ENCODE assay signal across 9 cellular contexts in genomic region chr12:104569348-104570173, GRCh38.
DNase-seq lines count a peak whose midpoint lies in the region; ATAC-seq and TF ChIP-seq lines count a peak whose summit lies in the region.
"Had no signal": no experiment of that assay in that cellular context is flagged by ENCODE, and none has a peak within 500 bp of the region (broad histone marks: within the 10 kb centered on the region; RNA-seq: fewer than 3 reads in every experiment).

No MANE protein-coding gene starts in this region.

- H3K4me3 ChIP-seq in DND-41 (ENCODE audit: low read depth in 1 of 2, low read length in 2 of 2) = peak overlapping the region in 1 of 2 experiments; percentile 27; a peak in 1 of 4 replicates
- H3K4me3 ChIP-seq in naive thymus-derived CD4-positive, alpha-beta T cell (ENCODE audit: low read length) = peak overlapping the region; percentile 14
- H3K4me3 ChIP-seq in PC-9 = no peak overlapping the region

- H3K36me3 ChIP-seq in DND-41 (ENCODE audit: insufficient read depth, low read length) (peaks cover 41% of the 10 kb centered on the region), PC-9 (ENCODE audit: low read depth) (no peaks in the 10 kb centered on the region)
- H3K36me3 ChIP-seq in naive thymus-derived CD4-positive, alpha-beta T cell (ENCODE audit: control insufficient read depth in 2 of 3, insufficient read depth in 3 of 3, low read length in 3 of 3) = no peaks in the 10 kb centered on the region

- peaks cover 59% of the 10 kb centered on the region for H4K20me1 ChIP-seq in DND-41 (ENCODE audit: insufficient read depth, low read length)
- H4K20me1 ChIP-seq in PC-9 (ENCODE audit: insufficient read depth) = 0 out of 2 replicates have a peak, but pooled peaks cover 3% of the 10 kb centered on the region

- peak overlapping the region; percentile 50 for H3K4me2 ChIP-seq in DND-41 (ENCODE audit: insufficient read depth, low read length)
- H3K4me2 ChIP-seq in PC-9 = no peak overlapping the region

- H3K27me3 Mint-ChIP-seq in activated CD8-positive, alpha-beta memory T cell treated with anti-CD3 and anti-CD28 coated beads, Interleukin-2, amount 10 ng/mL, durations not matched to agents 7 days and 5 days = no peaks in the 10 kb centered on the region
- H3K27me3 Mint-ChIP-seq in naive thymus-derived CD4-positive, alpha-beta T cell = no peaks in the 10 kb centered on the region

- H3K4me1 ChIP-seq in DND-41 (ENCODE audit: insufficient read depth, low read length) = peaks cover 63% of the 10 kb centered on the region
- peaks cover 13 to 34% of the 10 kb centered on the region in 2 donors for H3K4me1 ChIP-seq in naive thymus-derived CD4-positive, alpha-beta T cell (ENCODE audit: control insufficient read depth in 2 of 2, insufficient read depth in 2 of 2, low read length in 2 of 2)
- H3K4me1 ChIP-seq in PC-9 (replicated peaks; ENCODE audit: insufficient read depth) = no peaks in the 10 kb centered on the region

- intact Hi-C loops in naive thymus-derived CD4-positive, alpha-beta T cell (cut with micrococcal nuclease) = loop anchor here (1.0 to 5.0 kb wide), 4 partner anchors 35 to 112 kb away; partner anchors contain the start of gene CHST11 (in 1 of the 2)
- intact Hi-C loops in PC-9 (cut with micrococcal nuclease; ENCODE audit: unreplicated experiment) = no loop called here

- TF ChIP-seq CTCF in DND-41 (IDR thresholded peaks at IDR 0.05; ENCODE audit: borderline replicate concordance, extremely low read depth, low read length, poor library complexity, severe bottlenecking) = no peak
- no peak for TF ChIP-seq CTCF in PC-9 (conservative IDR thresholded peaks at IDR 0.05)

- H2AFZ ChIP-seq in DND-41 (ENCODE audit: low read depth, low read length) (no peak overlapping the region), PC-9 (no peak overlapping the region)

- POLR2A ChIA-PET in naive thymus-derived CD4-positive, alpha-beta T cell (lab: Charles Lee) = interaction anchor here (1.1 kb wide), 1 partner anchor 21 kb away, joined by 3 read pairs; no protein-coding TSS in a partner anchor
- POLR2A ChIA-PET in PC-9 (lab: Charles Lee; ENCODE audit: unreplicated experiment) = interaction anchor here (0.6 kb wide), 1 partner anchor 491 kb away, joined by 22 read pairs; no protein-coding TSS in a partner anchor

- H3K27ac ChIP-seq in DND-41 (ENCODE audit: low read length) (peak overlapping the region; percentile 83), PC-9 (no peak overlapping the region)
- H3K27ac ChIP-seq in naive thymus-derived CD4-positive, alpha-beta T cell (ENCODE audit: low read depth, low read length) = no peak overlapping the region

- H3K9me3 ChIP-seq in DND-41 (ENCODE audit: insufficient read depth, low read length, severe bottlenecking) (no peaks in the 10 kb centered on the region), PC-9 (ENCODE audit: insufficient read depth, low read depth) (no peaks in the 10 kb centered on the region)
- peaks cover 0 to 2% (median 0%) of the 10 kb centered on the region in 3 experiments for H3K9me3 ChIP-seq in naive thymus-derived CD4-positive, alpha-beta T cell (ENCODE audit: control insufficient read depth in 2 of 3, low read length in 3 of 3)

- no peaks in the 10 kb centered on the region for H3K9me2 ChIP-seq in PC-9 (ENCODE audit: insufficient read depth)

- CTCF ChIA-PET in activated CD8-positive, alpha-beta memory T cell treated with anti-CD3 and anti-CD28 coated beads, Interleukin-2, amount 10 ng/mL, durations not matched to agents 7 days and 5 days (lab: Charles Lee) = interaction anchor here (1.0 to 4.8 kb wide), 11 partner anchors 11 to 188 kb away, joined by 3 to 28 read pairs (median 4); partner anchors contain the start of gene CHST11
- CTCF ChIA-PET in naive thymus-derived CD4-positive, alpha-beta T cell (lab: Charles Lee) = interaction anchor here (0.6 kb wide), 1 partner anchor 112 kb away, joined by 3 read pairs; no protein-coding TSS in a partner anchor
- CTCF ChIA-PET in PC-9 (lab: Charles Lee) = interaction anchor here (0.5 kb wide), 1 partner anchor 13 kb away, joined by 12 read pairs; no protein-coding TSS in a partner anchor

- no TSS peak for BruUV-seq in PC-9 (replicated peaks; lab: Mats Ljungman, UMichigan)

- H3K27ac Mint-ChIP-seq in activated CD8-positive, alpha-beta memory T cell treated with anti-CD3 and anti-CD28 coated beads, Interleukin-2, amount 10 ng/mL, durations not matched to agents 7 days and 5 days = peak overlapping the region; percentile 94
- peak overlapping the region; percentile 11 to 89 (median 45) for H3K27ac Mint-ChIP-seq in naive thymus-derived CD4-positive, alpha-beta T cell

- H3K27me3 ChIP-seq in DND-41 (ENCODE audit: insufficient read depth, low read length, poor library complexity) (no peaks in the 10 kb centered on the region), PC-9 (ENCODE audit: insufficient read depth, low read depth) (no peaks in the 10 kb centered on the region)
- H3K27me3 ChIP-seq in naive thymus-derived CD4-positive, alpha-beta T cell (ENCODE audit: control insufficient read depth in 2 of 2, insufficient read depth in 2 of 2, low read length in 2 of 2) = no peaks in the 10 kb centered on the region

- peak overlapping the region; percentile 54 for H3K4me3 Mint-ChIP-seq in activated CD8-positive, alpha-beta memory T cell treated with anti-CD3 and anti-CD28 coated beads, Interleukin-2, amount 10 ng/mL, durations not matched to agents 7 days and 5 days
- peak overlapping the region; percentile 18 to 76 (median 61) for H3K4me3 Mint-ChIP-seq in naive thymus-derived CD4-positive, alpha-beta T cell
- H3K4me3 Mint-ChIP-seq: brain had no signal

- ATAC-seq in DND-41 (ENCODE audit: insufficient read depth, low read depth) (peak; percentile 94), GM19467 (IDR thresholded peaks at IDR 0.05; ENCODE audit: unreplicated experiment) (peak; percentile 72), HG03521 (IDR thresholded peaks at IDR 0.05; ENCODE audit: unreplicated experiment) (peak; percentile 68)
- peak; percentile 80 for ATAC-seq in activated CD8-positive, alpha-beta memory T cell treated with anti-CD3 and anti-CD28 coated beads, Interleukin-2, amount 10 ng/mL, durations not matched to agents 7 days and 5 days
- peak; percentile 91 for ATAC-seq in naive thymus-derived CD4-positive, alpha-beta T cell

- peaks cover 78% of the 10 kb centered on the region for H3K79me2 ChIP-seq in DND-41 (ENCODE audit: insufficient read depth, low read length)
- H3K79me2 ChIP-seq in PC-9 (ENCODE audit: low read depth) = peaks cover 65% of the 10 kb centered on the region

- H3F3A ChIP-seq in PC-9 (ENCODE audit: insufficient read depth, low read depth) = peaks cover 26% of the 10 kb centered on the region; the same call in 1 of the 2 replicates

- peaks cover 2% of the 10 kb centered on the region for H3K9me3 Mint-ChIP-seq in activated CD8-positive, alpha-beta memory T cell treated with anti-CD3 and anti-CD28 coated beads, Interleukin-2, amount 10 ng/mL, durations not matched to agents 7 days and 5 days (ENCODE audit: low read depth)
- peaks cover 0 to 11% (median 3%) of the 10 kb centered on the region in 11 donors for H3K9me3 Mint-ChIP-seq in naive thymus-derived CD4-positive, alpha-beta T cell

- peak overlapping the region; percentile 40 for H3K9ac ChIP-seq in DND-41 (ENCODE audit: low read depth, low read length)

- DNase-seq in DND-41 (peak; percentile 86), midbrain (lab: John Stamatoyannopoulos, UW) (no peak), PC-9 (no peak), NCI-H1417 (lab: John Stamatoyannopoulos, UW) (no peak)
- peak; percentile 90 for DNase-seq in activated CD8-positive, alpha-beta memory T cell treated with anti-CD3 and anti-CD28 coated beads, Interleukin-2, amount 10 ng/mL, durations not matched to agents 7 days and 5 days
- peak in 6 of 9 donors; percentile 7 to 41 (median 24) for DNase-seq in naive thymus-derived CD4-positive, alpha-beta T cell

- H3K36me3 Mint-ChIP-seq in activated CD8-positive, alpha-beta memory T cell treated with anti-CD3 and anti-CD28 coated beads, Interleukin-2, amount 10 ng/mL, durations not matched to agents 7 days and 5 days = peaks cover 46% of the 10 kb centered on the region
- peaks cover 7 to 58% (median 23%) of the 10 kb centered on the region in 5 donors for H3K36me3 Mint-ChIP-seq in naive thymus-derived CD4-positive, alpha-beta T cell

- H3K4me1 Mint-ChIP-seq in activated CD8-positive, alpha-beta memory T cell treated with anti-CD3 and anti-CD28 coated beads, Interleukin-2, amount 10 ng/mL, durations not matched to agents 7 days and 5 days = peaks cover 77% of the 10 kb centered on the region
- peaks cover 33 to 72% (median 49%) of the 10 kb centered on the region in 7 donors for H3K4me1 Mint-ChIP-seq in naive thymus-derived CD4-positive, alpha-beta T cell

Comparison
In these comparisons a context has a peak if more than half of its experiments do, and no peak if none do; other contexts are left out.
1. DNase-seq: peak in DND-41 (single experiment), activated CD8-positive, alpha-beta memory T cell treated with anti-CD3 and anti-CD28 coated beads, Interleukin-2, amount 10 ng/mL, durations not matched to agents 7 days and 5 days (single experiment) and naive thymus-derived CD4-positive, alpha-beta T cell (6 of 9); none in midbrain (single experiment), PC-9 (0 of 2) and NCI-H1417 (0 of 3).
2. Peak in every context shown above with its lines, with median percentiles within 50 percentile points of each other: ATAC-seq.